Comparison of ENCODE assay signal across 8 cellular contexts in genomic region chr1:156081174-156082110, GRCh38. TPM values are rescaled to one million over a fixed set of nuclear protein-coding genes. Genes with fewer than 3 reads are reported as not detected.
A peak's percentile ranks its signal among the peaks of the same experiment; 100 is the strongest.
DNase-seq lines count a peak whose midpoint lies in the region; ATAC-seq and TF ChIP-seq lines count a peak whose summit lies in the region.

No MANE protein-coding gene starts in this region.

- DNase-seq in NCI-H510A treated with DMSO at 0.1 percent for 48 hours (lab: John Stamatoyannopoulos, UW) (peak; percentile 18), NCI-H510A (lab: John Stamatoyannopoulos, UW) (no peak), SK-N-MC (ENCODE audit: low read depth, low spot score) (no peak), right atrium auricular region (ENCODE audit: low spot score) (no peak), mucosa of gallbladder (ENCODE audit: low spot score) (no peak), SKM-1 (lab: John Stamatoyannopoulos, UW; ENCODE audit: unreplicated experiment) (no peak)

- H3K9ac ChIP-seq in SK-N-MC (ENCODE audit: insufficient read length) (peak overlapping the region; percentile 84), stomach smooth muscle (ENCODE audit: low read length in 2 of 2) (no peak overlapping the region)

- ATAC-seq in GM21529 (IDR thresholded peaks at IDR 0.05; ENCODE audit: unreplicated experiment), result no peak

- H3K27ac ChIP-seq in SK-N-MC (peak overlapping the region; percentile 79), right atrium auricular region (no peak overlapping the region), stomach smooth muscle (ENCODE audit: low read length) (no peak overlapping the region)

- H3K27me3 ChIP-seq in right atrium auricular region, result no peaks in the 10 kb centered on the region
- no peaks in the 10 kb centered on the region for H3K27me3 ChIP-seq in stomach smooth muscle (ENCODE audit: control insufficient read depth in 1 of 2, insufficient read depth in 2 of 2, low read length in 2 of 2)

- H3K4me3 ChIP-seq in SK-N-MC (peak overlapping the region; percentile 82), right atrium auricular region (peak overlapping the region; percentile 59 to 81), stomach smooth muscle (ENCODE audit: low read length in 2 of 2) (peak overlapping the region; percentile 85 to 90)

- H3K4me1 ChIP-seq in right atrium auricular region (peaks cover 0 to 24% of the 10 kb centered on the region in 2 donors), stomach smooth muscle (ENCODE audit: control insufficient read depth, insufficient read depth, low read length) (peaks cover 25% of the 10 kb centered on the region)

- no peaks in the 10 kb centered on the region for H3K9me3 ChIP-seq in SK-N-MC (ENCODE audit: low read depth, low read length)
- no peaks in the 10 kb centered on the region for H3K9me3 ChIP-seq in right atrium auricular region
- no peaks in the 10 kb centered on the region for H3K9me3 ChIP-seq in stomach smooth muscle (ENCODE audit: control insufficient read depth in 2 of 2, low read length in 2 of 2)

- H3K36me3 ChIP-seq in SK-N-MC (ENCODE audit: insufficient read depth, low read length) (peaks cover 25% of the 10 kb centered on the region), right atrium auricular region (no peaks in the 10 kb centered on the region), stomach smooth muscle (ENCODE audit: control insufficient read depth in 2 of 2, insufficient read depth in 2 of 2, low read length in 2 of 2) (no peaks in the 10 kb centered on the region)

- no peak for TF ChIP-seq CTCF in right atrium auricular region (IDR thresholded peaks at IDR 0.05)

RNA-seq across cellular contexts. Expression of gene MEX3A, which starts 0.8 kb away (rescaled TPM):
- under 1 TPM; 0.15 to 0.47 TPM for total RNA-seq in right atrium auricular region
- total RNA-seq in mucosa of gallbladder, result 1.4 TPM

RNA-seq across cellular contexts. Expression of gene RAB25, which starts 20.5 kb away (rescaled TPM):
- total RNA-seq in right atrium auricular region, result under 1 TPM in 1 of 2 donors, not detected in 1; 0.98 TPM
- 103 TPM for total RNA-seq in mucosa of gallbladder

RNA-seq across cellular contexts. Expression of gene LAMTOR2, which starts 26.9 kb away (rescaled TPM):
- total RNA-seq in right atrium auricular region, result 10 to 100 TPM; 46.1 to 50.7 TPM
- total RNA-seq in mucosa of gallbladder, result 77.0 TPM

RNA-seq across cellular contexts. Expression of gene UBQLN4, which starts 27.8 kb away (rescaled TPM):
- 10 to 100 TPM; 14.6 to 25.9 TPM for total RNA-seq in right atrium auricular region
- total RNA-seq in mucosa of gallbladder, result 34.1 TPM

RNA-seq across cellular contexts. Expression of gene LMNA, which starts 33.1 kb away (rescaled TPM):
- total RNA-seq in right atrium auricular region (100 to 1,000 TPM; 258 to 273 TPM), mucosa of gallbladder (293 TPM)

Comparison
In these comparisons a context has a peak if more than half of its experiments do, and no peak if none do; other contexts are left out.
1. RNA of gene RAB25, which starts 20.5 kb away (total RNA-seq): 103 TPM in mucosa of gallbladder (single experiment); 0.98 TPM in right atrium auricular region; every median in the first group is over 10 times any median in the second.
2. Peak in every context shown above with its lines, with median percentiles within 50 percentile points of each other: H3K4me3 ChIP-seq.